ENCODE assay signal across 8 cellular contexts in genomic region chr6:52595000-52595795, GRCh38. TPM values are rescaled to one million over a fixed set of nuclear protein-coding genes. Genes with fewer than 3 reads are reported as not detected.
DNase-seq lines count a peak whose midpoint lies in the region; ATAC-seq and TF ChIP-seq lines count a peak whose summit lies in the region.

No MANE protein-coding gene starts in this region.

- TF ChIP-seq CTCF in foreskin fibroblast (IDR thresholded peaks at IDR 0.05; ENCODE audit: low read depth, low read length) (no peak), retinal pigment epithelial cell (conservative IDR thresholded peaks at IDR 0.05; ENCODE audit: low read depth, low read length) (no peak)

- peaks cover 1 to 5% (median 2%) of the 10 kb centered on the region in 3 donors for H3K27me3 Mint-ChIP-seq in immature natural killer cell (ENCODE audit: low read depth in 3 of 3)

- DNase-seq in DMS79 treated with DMSO at 0.1 percent for 48 hours (lab: John Stamatoyannopoulos, UW) (peak; percentile 78), SHP77 (lab: John Stamatoyannopoulos, UW) (peak; percentile 52 to 71), foreskin fibroblast (peak; percentile 93 to 94), retinal pigment epithelial cell (ENCODE audit: low read depth) (peak; percentile 86), immature natural killer cell (no peak)
- no peak for DNase-seq in activated CD4-positive, alpha-beta T cell treated with anti-CD3 and anti-CD28 coated beads, Interleukin-2, amount 50 U/mL, for 48 hours

- no peaks in the 10 kb centered on the region for H3K36me3 Mint-ChIP-seq in immature natural killer cell

- peaks cover 4 to 6% of the 10 kb centered on the region in 2 donors for H3K4me1 Mint-ChIP-seq in immature natural killer cell

- H3K27ac Mint-ChIP-seq in immature natural killer cell, result no peak overlapping the region

- H3K9me3 Mint-ChIP-seq in immature natural killer cell, result no peaks in the 10 kb centered on the region

- ATAC-seq in GM19467 (IDR thresholded peaks at IDR 0.05; ENCODE audit: unreplicated experiment) (peak; percentile 54), HG03457 (IDR thresholded peaks at IDR 0.05; ENCODE audit: unreplicated experiment) (peak; percentile 75)

- no peak overlapping the region for H3K4me3 Mint-ChIP-seq in immature natural killer cell

- H3K4me3 ChIP-seq in foreskin fibroblast (ENCODE audit: low read depth in 1 of 2, low read length in 2 of 2) (peak overlapping the region; percentile 9 to 46), retinal pigment epithelial cell (ENCODE audit: low read length) (peak overlapping the region; percentile 16)

RNA-seq across cellular contexts. Expression of gene TRAM2, which starts 18.3 kb away (rescaled TPM):
- 1 to 10 TPM; 1.7 to 7.0 (median 4.4) TPM for polyA plus RNA-seq in immature natural killer cell

Comparison
In these comparisons a context has a peak if more than half of its experiments do, and no peak if none do; other contexts are left out.
1. DNase-seq: peak in DMS79 treated with DMSO at 0.1 percent for 48 hours (single experiment), SHP77 (2 of 2), foreskin fibroblast (2 of 2) and retinal pigment epithelial cell (single experiment); none in immature natural killer cell (0 of 3) and activated CD4-positive, alpha-beta T cell treated with anti-CD3 and anti-CD28 coated beads, Interleukin-2, amount 50 U/mL, for 48 hours (0 of 2).